ENCODE assay signal across 11 cellular contexts in the genomic region with DNA sequence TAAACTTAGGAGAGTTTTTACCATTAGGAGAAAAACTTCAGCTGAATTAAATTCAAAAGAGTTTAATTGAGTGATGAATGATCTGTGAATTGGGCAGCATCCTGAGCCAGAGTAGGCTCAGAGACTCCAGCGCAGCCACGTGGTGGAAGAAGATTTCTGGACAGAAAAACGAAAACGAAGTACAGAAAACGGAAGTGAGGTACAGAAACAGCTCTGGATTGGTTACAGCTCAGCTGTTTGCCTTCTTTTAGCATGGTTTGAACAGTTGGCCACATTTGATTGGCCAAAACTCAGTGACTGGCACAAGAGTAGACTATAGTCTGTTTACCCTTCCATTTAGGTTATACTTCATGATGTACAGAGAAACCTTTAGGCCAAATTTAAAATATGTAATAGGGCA.
DNase-seq lines count a peak whose midpoint lies in the region; ATAC-seq and TF ChIP-seq lines count a peak whose summit lies in the region.
"Had no signal": no experiment of that assay in that cellular context is flagged by ENCODE, and none has a peak within 500 bp of the region (broad histone marks: within the 10 kb centered on the region; RNA-seq: fewer than 3 reads in every experiment).

No MANE protein-coding gene starts in this region.

- H3K79me2 ChIP-seq in ACC112 (ENCODE audit: control insufficient read depth, insufficient read depth, low read length, unreplicated experiment) (no peaks in the 10 kb centered on the region), neural progenitor cell (ENCODE audit: low read depth) (no peaks in the 10 kb centered on the region)

- peaks cover 10% of the 10 kb centered on the region for H3F3A ChIP-seq in neural progenitor cell (ENCODE audit: low read depth)

- no peaks in the 10 kb centered on the region for H3K9me3 Mint-ChIP-seq in neural progenitor cell
- H3K9me3 Mint-ChIP-seq: T-helper 1 cell treated with Interleukin-12 subunit alpha and Interleukin-12 subunit beta and Interleukin-4 antibody, amounts not matched to agents 30 μg/mL and 1 μg/mL, for 36 hours had no signal

- peaks cover 5% of the 10 kb centered on the region for H3K27me3 Mint-ChIP-seq in neural progenitor cell (ENCODE audit: insufficient read depth, low read depth)

- H3K36me3 ChIP-seq in ACC112 (ENCODE audit: insufficient read depth, low read length) (no peaks in the 10 kb centered on the region), colonic mucosa (no peaks in the 10 kb centered on the region), neural progenitor cell (no peaks in the 10 kb centered on the region)

- H3K9me3 ChIP-seq in colonic mucosa (no peaks in the 10 kb centered on the region), neural progenitor cell (ENCODE audit: low read depth) (no peaks in the 10 kb centered on the region)

- H3K4me1 Mint-ChIP-seq in neural progenitor cell = peaks cover 54% of the 10 kb centered on the region

- H3K4me3 Mint-ChIP-seq in neural progenitor cell = no peak overlapping the region
- H3K4me3 Mint-ChIP-seq: T-helper 1 cell treated with Interleukin-12 subunit alpha and Interleukin-12 subunit beta and Interleukin-4 antibody, amounts not matched to agents 30 μg/mL and 1 μg/mL, for 36 hours had no signal

- H3K27me3 ChIP-seq in ACC112 (ENCODE audit: insufficient read depth, low read length) = no peaks in the 10 kb centered on the region
- no peaks in the 10 kb centered on the region for H3K27me3 ChIP-seq in colonic mucosa
- no peaks in the 10 kb centered on the region for H3K27me3 ChIP-seq in neural progenitor cell

- H3K27ac Mint-ChIP-seq in neural progenitor cell = peak overlapping the region; percentile 78
- H3K27ac Mint-ChIP-seq: progenitor cell of endocrine pancreas; T-helper 1 cell treated with Interleukin-12 subunit alpha and Interleukin-12 subunit beta and Interleukin-4 antibody, amounts not matched to agents 30 μg/mL and 1 μg/mL, for 36 hours had no signal

- intact Hi-C loops in colonic mucosa (cut with DNase I) = loop anchor here (5.0 kb wide), 1 partner anchor 72 kb away; a partner anchor contains a TSS

- H3K9ac ChIP-seq in colonic mucosa (ENCODE audit: low read depth in 2 of 2, low read length in 2 of 2) = no peak overlapping the region
- H3K9ac ChIP-seq in neural progenitor cell = no peak overlapping the region

- H2AFZ ChIP-seq in ACC112 (ENCODE audit: low read length, unreplicated experiment) (peak overlapping the region; percentile 96), neural progenitor cell (replicated peaks) (peak overlapping the region; percentile 81)

- no peak for TF ChIP-seq CTCF in colonic mucosa (IDR thresholded peaks at IDR 0.05)
- TF ChIP-seq CTCF in neural progenitor cell (IDR thresholded peaks at IDR 0.05) = no peak

- peak overlapping the region; percentile 99 for H3K27ac ChIP-seq in ACC112 (ENCODE audit: low read depth, low read length)
- H3K27ac ChIP-seq in colonic mucosa = peak overlapping the region; percentile 2
- H3K27ac ChIP-seq in neural progenitor cell = no peak overlapping the region

- no peak overlapping the region for H3K4me2 ChIP-seq in neural progenitor cell

- DNase-seq in NCI-H446 (lab: John Stamatoyannopoulos, UW) = peak; percentile 84 to 88
- no peak for DNase-seq in colonic mucosa
- no peak for DNase-seq in neural progenitor cell (ENCODE audit: low spot score)
- DNase-seq in DMS79 (lab: John Stamatoyannopoulos, UW) = no peak
- DNase-seq in SHP77 (lab: John Stamatoyannopoulos, UW) = no peak
- DNase-seq: NCI-H1048 had no signal

- no peak for ATAC-seq in GM18868 (IDR thresholded peaks at IDR 0.05; ENCODE audit: unreplicated experiment)
- no peak for ATAC-seq in esophagus mucosa

- H4K20me1 ChIP-seq in neural progenitor cell (ENCODE audit: low read depth) = no peaks in the 10 kb centered on the region

- H3K4me3 ChIP-seq in ACC112 (ENCODE audit: low read depth, low read length) (peak overlapping the region; percentile 10; the same call in 1 of the 2 replicates), colonic mucosa (no peak overlapping the region), neural progenitor cell (no peak overlapping the region)

- peaks cover 60% of the 10 kb centered on the region for H3K4me1 ChIP-seq in ACC112 (ENCODE audit: control insufficient read depth, insufficient read depth, low read length, unreplicated experiment)
- H3K4me1 ChIP-seq in colonic mucosa = peaks cover 7% of the 10 kb centered on the region
- H3K4me1 ChIP-seq in neural progenitor cell = peaks cover 30% of the 10 kb centered on the region

- H3K36me3 Mint-ChIP-seq in neural progenitor cell = no peaks in the 10 kb centered on the region

Comparison
In these comparisons a context has a peak if more than half of its experiments do, and no peak if none do; other contexts are left out.
1. DNase-seq: peak in NCI-H446 (2 of 2); none in colonic mucosa (single experiment), neural progenitor cell (single experiment), DMS79 (single experiment) and SHP77 (0 of 2).